8 cellular contexts compared by ENCODE assay signal in the genomic region with DNA sequence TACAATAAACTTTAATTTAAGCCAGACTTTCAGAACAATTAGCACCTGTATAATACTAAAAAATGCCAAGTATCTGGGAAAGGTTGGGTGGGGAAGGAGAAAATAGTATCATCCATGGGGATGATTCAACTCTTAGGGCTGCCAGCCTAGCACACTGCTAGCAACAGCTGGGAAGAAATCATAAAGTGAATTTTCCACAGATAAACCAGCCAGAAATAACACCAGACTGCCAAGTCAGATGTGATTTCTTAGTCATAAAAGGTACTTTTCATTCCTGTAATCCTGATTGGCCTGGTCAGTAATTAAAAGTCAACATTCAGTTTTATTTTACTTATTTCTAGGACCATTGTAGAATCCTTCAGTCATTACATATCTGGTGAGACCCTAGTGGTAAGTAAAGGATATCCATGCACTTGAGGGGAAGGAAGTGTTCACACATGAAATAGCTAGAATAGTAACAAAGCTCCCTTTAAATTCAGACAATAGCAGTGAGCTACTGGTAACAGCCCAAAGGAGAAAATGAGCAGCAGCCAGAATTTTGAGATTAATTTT. TPM values are rescaled to one million over a fixed set of nuclear protein-coding genes. Genes with fewer than 3 reads are reported as not detected.
DNase-seq lines count a peak whose midpoint lies in the region; ATAC-seq and TF ChIP-seq lines count a peak whose summit lies in the region.

No MANE protein-coding gene starts in this region.

- in situ Hi-C loops in G401 (cut with HindIII; ENCODE audit: low sequenced_read_pairs) (no loop called here), KBM-7 (cut with MboI; ENCODE audit: low pct_unique_long_range_greater_than_20kb, low sequenced_read_pairs) (loop anchor here (25.0 kb wide), 1 partner anchor 231 kb away; no protein-coding TSS in a partner anchor)

- no peaks in the 10 kb centered on the region for H3K36me3 ChIP-seq in HUES64 (ENCODE audit: insufficient read depth, low read length)

- peak overlapping the region; percentile 51; the same call in 1 of the 2 replicates for H3K9ac ChIP-seq in HUES64 (ENCODE audit: low read depth, low read length)

- no peaks in the 10 kb centered on the region for H3K27me3 ChIP-seq in HUES64 (ENCODE audit: insufficient read depth, low read length)

- H3K4me1 ChIP-seq in HUES64 (ENCODE audit: insufficient read depth, low read length): peaks cover 39% of the 10 kb centered on the region

- H3K27ac ChIP-seq in HUES64 (ENCODE audit: low read depth, low read length): peak overlapping the region; percentile 69
- H3K27ac ChIP-seq in coronary artery: peak overlapping the region; percentile 79 to 88

- peak; percentile 10 for TF ChIP-seq CTCF in GM12873 (IDR thresholded peaks at IDR 0.05; ENCODE audit: insufficient read depth, low read depth, low read length, missing control alignments)
- no peak for TF ChIP-seq CTCF in coronary artery (IDR thresholded peaks at IDR 0.05)
- no peak for TF ChIP-seq CTCF in omental fat pad (IDR thresholded peaks at IDR 0.05)

- H3K9me3 ChIP-seq in HUES64 (ENCODE audit: insufficient read depth, low read depth, low read length): no peaks in the 10 kb centered on the region

- ATAC-seq in omental fat pad (ENCODE audit: low FRiP score) (peak; percentile 78), GM21367 (IDR thresholded peaks at IDR 0.05; ENCODE audit: unreplicated experiment) (no peak)

- no peak for DNase-seq in coronary artery (ENCODE audit: low spot score)
- DNase-seq in omental fat pad (ENCODE audit: low spot score): no peak
- no peak for DNase-seq in G401 (ENCODE audit: low spot score)
- DNase-seq in NCI-H2227 (lab: John Stamatoyannopoulos, UW; ENCODE audit: unreplicated experiment): no peak
- no peak for DNase-seq in KBM-7

- H3K4me3 ChIP-seq in HUES64 (ENCODE audit: low read length) (no peak overlapping the region; the same call in 1 of the 2 replicates), coronary artery (peak overlapping the region; percentile 3)

RNA-seq across cellular contexts. Expression of a gene that starts 59.4 kb away (rescaled TPM):
- polyA plus RNA-seq in HUES64 (2013, experiment 1 of 2): 21.9 TPM
- polyA plus RNA-seq in HUES64 (2013, experiment 2 of 2): 24.9 TPM
- total RNA-seq in omental fat pad: 100 to 1,000 TPM in 3 of 4 donors, 10 to 100 TPM in 1; 69.4 to 175 (median 155) TPM
- total RNA-seq in G401 (2014; rRNA removed; shearing (Covaris generic)): 18.3 and 68.3 TPM in 2 replicates
